6 cellular contexts compared by ENCODE assay signal in the genomic region with DNA sequence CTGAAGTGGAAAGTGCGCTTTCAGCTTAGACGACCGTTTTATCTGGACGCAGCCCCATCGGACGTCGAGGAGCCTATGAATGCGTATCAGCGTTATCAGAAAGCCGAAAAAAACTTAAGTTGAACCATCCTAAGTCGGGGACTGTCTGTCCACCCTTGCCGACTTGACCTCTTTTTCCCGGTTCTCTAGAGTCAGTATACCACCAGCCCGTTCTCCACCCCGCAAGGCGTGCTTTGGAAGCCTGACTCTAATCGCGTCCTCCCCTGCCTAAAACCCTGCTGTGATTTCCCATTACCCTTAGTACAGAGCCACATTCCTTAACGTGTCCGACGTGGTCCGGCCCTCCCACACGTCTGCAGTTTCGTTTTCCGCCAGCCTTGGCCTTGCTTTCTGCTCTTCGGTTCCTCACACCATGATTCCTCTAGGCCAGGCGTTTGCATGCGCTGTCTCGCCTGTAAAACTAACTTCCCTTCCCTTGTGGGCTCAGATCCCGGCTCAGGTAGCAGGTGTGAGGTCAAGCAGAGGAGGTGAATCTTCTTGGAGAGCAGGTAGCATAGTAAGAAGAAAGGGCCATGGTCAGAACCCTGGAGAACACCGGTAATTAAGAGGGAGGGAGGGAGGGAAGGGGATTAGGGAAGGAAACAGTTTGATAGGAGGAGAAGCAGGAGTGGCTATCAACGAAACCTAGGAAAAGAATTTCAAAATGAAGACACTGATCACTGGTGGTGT. TPM values are rescaled to one million over a fixed set of nuclear protein-coding genes. Genes with fewer than 3 reads are reported as not detected.
DNase-seq lines count a peak whose midpoint lies in the region; ATAC-seq and TF ChIP-seq lines count a peak whose summit lies in the region.

No MANE protein-coding gene starts in this region.

- peak; percentile 76 for DNase-seq in activated CD4-positive, alpha-beta T cell treated with anti-CD3 and anti-CD28 coated beads, Interleukin-2, amount 10 ng/mL, durations not matched to agents 24 days and 14 days
- no peak for DNase-seq in activated CD4-positive, alpha-beta T cell treated with anti-CD3 and anti-CD28 coated beads, Interleukin-2, amount 50 U/mL, for 1 hour
- DNase-seq in WTC11 (ENCODE audit: low spot score) (peak; percentile 27), left kidney (ENCODE audit: low read depth, low spot score) (peak; percentile 73), NCI-H526 treated with DMSO at 0.1 percent for 48 hours (lab: John Stamatoyannopoulos, UW) (no peak)

- H3K36me3 Mint-ChIP-seq in activated CD4-positive, alpha-beta T cell treated with anti-CD3 and anti-CD28 coated beads, Interleukin-2, amount 10 ng/mL, durations not matched to agents 24 days and 14 days (ENCODE audit: low read depth) = peaks cover 27% of the 10 kb centered on the region
- H3K36me3 Mint-ChIP-seq in WTC11 = peaks cover 26% of the 10 kb centered on the region

- no peaks in the 10 kb centered on the region for H3K9me3 Mint-ChIP-seq in activated CD4-positive, alpha-beta T cell treated with anti-CD3 and anti-CD28 coated beads, Interleukin-2, amount 10 ng/mL, durations not matched to agents 24 days and 14 days
- H3K9me3 Mint-ChIP-seq in WTC11 = no peaks in the 10 kb centered on the region

- peaks cover 21% of the 10 kb centered on the region for H3K4me1 Mint-ChIP-seq in activated CD4-positive, alpha-beta T cell treated with anti-CD3 and anti-CD28 coated beads, Interleukin-2, amount 10 ng/mL, durations not matched to agents 24 days and 14 days
- H3K4me1 Mint-ChIP-seq in WTC11 = peaks cover 13% of the 10 kb centered on the region

- peak overlapping the region; percentile 89 for H3K27ac Mint-ChIP-seq in activated CD4-positive, alpha-beta T cell treated with anti-CD3 and anti-CD28 coated beads, Interleukin-2, amount 10 ng/mL, durations not matched to agents 24 days and 14 days
- peak overlapping the region; percentile 92 for H3K27ac Mint-ChIP-seq in WTC11

- ATAC-seq in WTC11 (peak; percentile 10), GM21576 (IDR thresholded peaks at IDR 0.05; ENCODE audit: unreplicated experiment) (no peak)

- peaks cover 2% of the 10 kb centered on the region for H3K27me3 Mint-ChIP-seq in activated CD4-positive, alpha-beta T cell treated with anti-CD3 and anti-CD28 coated beads, Interleukin-2, amount 10 ng/mL, durations not matched to agents 24 days and 14 days
- H3K27me3 Mint-ChIP-seq in WTC11 (ENCODE audit: low read depth) = peaks cover 2% of the 10 kb centered on the region

- CTCF ChIA-PET in WTC11 (lab: Charles Lee) = interaction anchor here (0.8 kb wide), 1 partner anchor 29 kb away, joined by 3 read pairs; no protein-coding TSS in a partner anchor

- no peak for TF ChIP-seq CTCF in WTC11 (IDR thresholded peaks at IDR 0.05)

- POLR2A ChIA-PET in WTC11 (lab: Charles Lee) = no interaction called here

- peak overlapping the region; percentile 95 for H3K4me3 Mint-ChIP-seq in activated CD4-positive, alpha-beta T cell treated with anti-CD3 and anti-CD28 coated beads, Interleukin-2, amount 10 ng/mL, durations not matched to agents 24 days and 14 days
- peak overlapping the region; percentile 91 for H3K4me3 Mint-ChIP-seq in WTC11

- intact Hi-C loops in activated CD4-positive, alpha-beta T cell treated with anti-CD3 and anti-CD28 coated beads, Interleukin-2, amount 10 ng/mL, durations not matched to agents 24 days and 14 days (cut with micrococcal nuclease) = loop anchor here (2.0 to 5.0 kb wide), 3 partner anchors 135 to 298 kb away; partner anchors contain the start of genes AGO1, STK40 and THRAP3

TF ChIP-seq in WTC11, 78 proteins besides CTCF, POLR2A, EP300 and RAD21 (continues in another document):
- no peak for TF ChIP-seq NFE2L1 (CRISPR knock-in tag; IDR thresholded peaks at IDR 0.05)
- no peak for TF ChIP-seq MYBL2 (CRISPR knock-in tag; IDR thresholded peaks at IDR 0.05)
- no peak for TF ChIP-seq GABPB1 (CRISPR knock-in tag; IDR thresholded peaks at IDR 0.05)
- no peak for TF ChIP-seq TEAD4 (CRISPR knock-in tag; IDR thresholded peaks at IDR 0.05)
- TF ChIP-seq, protein P1, sequence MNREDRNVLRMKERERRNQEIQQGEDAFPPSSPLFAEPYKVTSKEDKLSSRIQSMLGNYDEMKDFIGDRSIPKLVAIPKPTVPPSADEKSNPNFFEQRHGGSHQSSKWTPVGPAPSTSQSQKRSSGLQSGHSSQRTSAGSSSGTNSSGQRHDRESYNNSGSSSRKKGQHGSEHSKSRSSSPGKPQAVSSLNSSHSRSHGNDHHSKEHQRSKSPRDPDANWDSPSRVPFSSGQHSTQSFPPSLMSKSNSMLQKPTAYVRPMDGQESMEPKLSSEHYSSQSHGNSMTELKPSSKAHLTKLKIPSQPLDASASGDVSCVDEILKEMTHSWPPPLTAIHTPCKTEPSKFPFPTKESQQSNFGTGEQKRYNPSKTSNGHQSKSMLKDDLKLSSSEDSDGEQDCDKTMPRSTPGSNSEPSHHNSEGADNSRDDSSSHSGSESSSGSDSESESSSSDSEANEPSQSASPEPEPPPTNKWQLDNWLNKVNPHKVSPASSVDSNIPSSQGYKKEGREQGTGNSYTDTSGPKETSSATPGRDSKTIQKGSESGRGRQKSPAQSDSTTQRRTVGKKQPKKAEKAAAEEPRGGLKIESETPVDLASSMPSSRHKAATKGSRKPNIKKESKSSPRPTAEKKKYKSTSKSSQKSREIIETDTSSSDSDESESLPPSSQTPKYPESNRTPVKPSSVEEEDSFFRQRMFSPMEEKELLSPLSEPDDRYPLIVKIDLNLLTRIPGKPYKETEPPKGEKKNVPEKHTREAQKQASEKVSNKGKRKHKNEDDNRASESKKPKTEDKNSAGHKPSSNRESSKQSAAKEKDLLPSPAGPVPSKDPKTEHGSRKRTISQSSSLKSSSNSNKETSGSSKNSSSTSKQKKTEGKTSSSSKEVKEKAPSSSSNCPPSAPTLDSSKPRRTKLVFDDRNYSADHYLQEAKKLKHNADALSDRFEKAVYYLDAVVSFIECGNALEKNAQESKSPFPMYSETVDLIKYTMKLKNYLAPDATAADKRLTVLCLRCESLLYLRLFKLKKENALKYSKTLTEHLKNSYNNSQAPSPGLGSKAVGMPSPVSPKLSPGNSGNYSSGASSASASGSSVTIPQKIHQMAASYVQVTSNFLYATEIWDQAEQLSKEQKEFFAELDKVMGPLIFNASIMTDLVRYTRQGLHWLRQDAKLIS (CRISPR knock-in tag; IDR thresholded peaks at IDR 0.05; ENCODE audit: borderline replicate concordance) = no peak
- TF ChIP-seq NR1H2 (CRISPR knock-in tag; IDR thresholded peaks at IDR 0.05) = no peak
- no peak for TF ChIP-seq ZNF317 (CRISPR knock-in tag; IDR thresholded peaks at IDR 0.05; ENCODE audit: borderline replicate concordance, low read depth)
- TF ChIP-seq NFYB (CRISPR knock-in tag; conservative IDR thresholded peaks at IDR 0.05; ENCODE audit: low read depth) = no peak
- TF ChIP-seq, protein P2, sequence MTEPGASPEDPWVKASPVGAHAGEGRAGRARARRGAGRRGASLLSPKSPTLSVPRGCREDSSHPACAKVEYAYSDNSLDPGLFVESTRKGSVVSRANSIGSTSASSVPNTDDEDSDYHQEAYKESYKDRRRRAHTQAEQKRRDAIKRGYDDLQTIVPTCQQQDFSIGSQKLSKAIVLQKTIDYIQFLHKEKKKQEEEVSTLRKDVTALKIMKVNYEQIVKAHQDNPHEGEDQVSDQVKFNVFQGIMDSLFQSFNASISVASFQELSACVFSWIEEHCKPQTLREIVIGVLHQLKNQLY (CRISPR knock-in tag; IDR thresholded peaks at IDR 0.05) = no peak
- no peak for TF ChIP-seq ATF1 (CRISPR knock-in tag; IDR thresholded peaks at IDR 0.05)
- no peak for TF ChIP-seq SOX15 (CRISPR knock-in tag; IDR thresholded peaks at IDR 0.05)
- no peak for TF ChIP-seq FOXJ3 (CRISPR knock-in tag; IDR thresholded peaks at IDR 0.05; ENCODE audit: borderline replicate concordance)
- no peak for TF ChIP-seq JUN (CRISPR knock-in tag; IDR thresholded peaks at IDR 0.05)
- no peak for TF ChIP-seq USF1 (CRISPR knock-in tag; IDR thresholded peaks at IDR 0.05)
- no peak for TF ChIP-seq PRRX2 (CRISPR knock-in tag; IDR thresholded peaks at IDR 0.05)
- TF ChIP-seq KAT7 (CRISPR knock-in tag; IDR thresholded peaks at IDR 0.05; ENCODE audit: borderline replicate concordance) = no peak
- TF ChIP-seq GTF2I (CRISPR knock-in tag; conservative IDR thresholded peaks at IDR 0.05) = no peak

RNA-seq across cellular contexts. Expression of gene ADPRS, which starts 0.9 kb away (rescaled TPM):
- total RNA-seq in activated CD4-positive, alpha-beta T cell treated with anti-CD3 and anti-CD28 coated beads, Interleukin-2, amount 10 ng/mL, durations not matched to agents 24 days and 14 days = 35.3 and 38.8 TPM in 2 replicates
- total RNA-seq in WTC11 (2021) = 30.0 to 32.7 TPM (median 31.2 TPM) in 3 replicates

RNA-seq across cellular contexts. Expression of gene TEKT2, which starts 5.7 kb away (rescaled TPM):
- not detected in 2 replicates for total RNA-seq in activated CD4-positive, alpha-beta T cell treated with anti-CD3 and anti-CD28 coated beads, Interleukin-2, amount 10 ng/mL, durations not matched to agents 24 days and 14 days
- 1.9 to 2.5 TPM (median 2.0 TPM) in 3 replicates for total RNA-seq in WTC11 (2021)

RNA-seq across cellular contexts. Expression of gene COL8A2, which starts 35.5 kb away (rescaled TPM):
- total RNA-seq in activated CD4-positive, alpha-beta T cell treated with anti-CD3 and anti-CD28 coated beads, Interleukin-2, amount 10 ng/mL, durations not matched to agents 24 days and 14 days = 0.12 TPM in 2 replicates
- total RNA-seq in WTC11 (2021) = 2.3 to 3.5 TPM (median 3.3 TPM) in 3 replicates

RNA-seq across cellular contexts. Expression of gene TRAPPC3, which starts 59.7 kb away (rescaled TPM):
- 71.2 and 72.4 TPM in 2 replicates for total RNA-seq in activated CD4-positive, alpha-beta T cell treated with anti-CD3 and anti-CD28 coated beads, Interleukin-2, amount 10 ng/mL, durations not matched to agents 24 days and 14 days
- total RNA-seq in WTC11 (2021) = 48.9 to 52.5 TPM (median 52.0 TPM) in 3 replicates

Comparison
In these comparisons a context has a peak if more than half of its experiments do, and no peak if none do; other contexts are left out.
1. DNase-seq: peak in activated CD4-positive, alpha-beta T cell treated with anti-CD3 and anti-CD28 coated beads, Interleukin-2, amount 10 ng/mL, durations not matched to agents 24 days and 14 days (single experiment), WTC11 (single experiment) and left kidney (single experiment); none in activated CD4-positive, alpha-beta T cell treated with anti-CD3 and anti-CD28 coated beads, Interleukin-2, amount 50 U/mL, for 1 hour (single experiment) and NCI-H526 treated with DMSO at 0.1 percent for 48 hours (single experiment).